Comparison of ENCODE assay signal across 8 cellular contexts in genomic region chr1:21936366-21937031, GRCh38. TPM values are rescaled to one million over a fixed set of nuclear protein-coding genes. Genes with fewer than 3 reads are reported as not detected.
DNase-seq lines count a peak whose midpoint lies in the region; ATAC-seq and TF ChIP-seq lines count a peak whose summit lies in the region.

No MANE protein-coding gene starts in this region.

- H3K4me3 ChIP-seq in MM.1S (ENCODE audit: low read length) (peak overlapping the region; percentile 20; the same call in 1 of the 2 replicates), duodenal mucosa (ENCODE audit: low read depth in 1 of 2, low read length in 2 of 2) (peak overlapping the region; percentile 79 to 86)

- H3K9ac ChIP-seq in MM.1S (ENCODE audit: low read length): no peak overlapping the region
- peak overlapping the region; percentile 78 to 89 for H3K9ac ChIP-seq in duodenal mucosa (ENCODE audit: low read depth in 1 of 2, low read length in 2 of 2)

- peak overlapping the region; percentile 50 for H3K4me2 ChIP-seq in MM.1S (ENCODE audit: low read depth, low read length)

- ATAC-seq in GM21619 (IDR thresholded peaks at IDR 0.05; ENCODE audit: unreplicated experiment) (no peak), GM21526 (IDR thresholded peaks at IDR 0.05; ENCODE audit: low FRiP score, unreplicated experiment) (no peak)

- peak; percentile 44 for DNase-seq in Daoy (ENCODE audit: low read depth)
- DNase-seq in MM.1S: no peak
- DNase-seq in NCI-H146 (lab: John Stamatoyannopoulos, UW): no peak
- no peak for DNase-seq in NCI-H69 (lab: John Stamatoyannopoulos, UW)

- peaks cover 9% of the 10 kb centered on the region for H3K27me3 ChIP-seq in MM.1S (replicated peaks; ENCODE audit: insufficient read depth, low read length)
- H3K27me3 ChIP-seq in duodenal mucosa (ENCODE audit: control insufficient read depth in 1 of 2, insufficient read depth in 2 of 2, low read length in 2 of 2): no peaks in the 10 kb centered on the region

- no peaks in the 10 kb centered on the region for H3K36me3 Mint-ChIP-seq in nephron (ENCODE audit: low read depth)

- H3K27me3 Mint-ChIP-seq in nephron (ENCODE audit: low read depth): peaks cover under 1% of the 10 kb centered on the region

- peaks cover 80% of the 10 kb centered on the region for H3K4me1 Mint-ChIP-seq in nephron

- H3K79me2 ChIP-seq in MM.1S (ENCODE audit: low read length): no peaks in the 10 kb centered on the region

- no peaks in the 10 kb centered on the region for H3K9me2 ChIP-seq in MM.1S (replicated peaks; ENCODE audit: insufficient read depth, low read length)

- H2AFZ ChIP-seq in MM.1S (ENCODE audit: low read length): no peak overlapping the region

- no peaks in the 10 kb centered on the region for H3K9me3 ChIP-seq in MM.1S (replicated peaks; ENCODE audit: insufficient read depth, low read length)
- no peaks in the 10 kb centered on the region for H3K9me3 ChIP-seq in duodenal mucosa (ENCODE audit: control insufficient read depth in 1 of 2, low read length in 2 of 2)

- H3K36me3 ChIP-seq in MM.1S (replicated peaks; ENCODE audit: insufficient read depth, low read length) (no peaks in the 10 kb centered on the region), duodenal mucosa (ENCODE audit: control insufficient read depth in 1 of 2, insufficient read depth in 2 of 2, low read length in 2 of 2) (no peaks in the 10 kb centered on the region)

- no peaks in the 10 kb centered on the region for H3K4me1 ChIP-seq in MM.1S (ENCODE audit: low read length)
- H3K4me1 ChIP-seq in duodenal mucosa (ENCODE audit: control insufficient read depth in 1 of 2, insufficient read depth in 2 of 2, low read length in 2 of 2): peaks cover 42 to 47% of the 10 kb centered on the region in 2 donors

- H3K9me3 Mint-ChIP-seq in nephron: no peaks in the 10 kb centered on the region

- peak overlapping the region; percentile 79 to 92 (median 89) for H3K4me3 Mint-ChIP-seq in nephron

- no peak for TF ChIP-seq CTCF in MM.1S (IDR thresholded peaks at IDR 0.05; ENCODE audit: low read length)
- no peak for TF ChIP-seq CTCF in nephron (IDR thresholded peaks at IDR 0.05; ENCODE audit: unreplicated experiment in 3 of 3)

- peak overlapping the region; percentile 32 to 90 (median 76) for H3K27ac Mint-ChIP-seq in nephron

- no peaks in the 10 kb centered on the region for H3F3A ChIP-seq in MM.1S (ENCODE audit: insufficient read depth, low read length)

- H4K20me1 ChIP-seq in MM.1S (ENCODE audit: insufficient read depth, low read length): no peaks in the 10 kb centered on the region

- no peak overlapping the region for H3K27ac ChIP-seq in MM.1S (ENCODE audit: low read length)
- H3K27ac ChIP-seq in duodenal mucosa (ENCODE audit: low read depth, low read length): peak overlapping the region; percentile 40

RNA-seq across cellular contexts. Expression of gene HSPG2, which starts 0.6 kb away (rescaled TPM):
- total RNA-seq in Daoy (2014; rRNA removed; shearing (Covaris generic)): 14.2 and 14.7 TPM in 2 replicates

RNA-seq across cellular contexts. Expression of gene CELA3B, which starts 40.3 kb away (rescaled TPM):
- total RNA-seq in Daoy (2014; rRNA removed; shearing (Covaris generic)): not detected in 2 replicates
